ENCODE assay signal across 1 cellular context in the genomic region with DNA sequence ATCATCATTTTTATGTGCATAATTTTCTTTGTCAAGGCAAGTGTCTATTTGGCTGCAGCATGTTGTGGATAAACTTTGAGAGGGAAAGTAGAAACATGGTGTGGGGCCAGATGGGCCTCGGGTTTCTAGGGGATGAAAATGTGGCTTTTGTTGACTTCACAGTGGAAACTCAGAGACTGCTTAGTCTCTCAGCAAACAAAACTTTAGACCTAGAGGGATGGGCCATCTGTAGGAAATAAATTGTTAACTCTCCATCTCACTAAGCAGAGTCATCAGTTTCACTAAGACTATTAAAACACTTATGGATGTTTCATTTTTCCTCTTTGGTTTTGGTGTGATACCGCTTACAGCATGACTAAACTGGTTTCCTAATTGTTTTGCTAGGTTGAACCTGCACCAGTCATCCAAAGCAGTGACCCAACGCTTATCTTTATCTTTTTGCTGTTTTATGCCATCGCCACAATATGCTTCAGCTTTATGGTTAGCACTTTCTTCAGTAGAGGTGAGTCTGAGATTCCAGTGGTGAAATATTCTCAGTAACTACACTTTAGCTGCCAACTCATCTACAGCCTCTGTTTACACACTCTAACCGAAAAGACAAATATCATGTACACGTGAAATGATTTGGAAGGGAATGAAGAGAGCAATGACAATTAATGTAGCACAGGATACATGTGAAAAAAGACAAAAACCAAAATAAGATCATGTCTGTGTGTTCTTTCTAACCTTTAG.
A peak's percentile ranks its signal among the peaks of the same experiment; 100 is the strongest.
TF ChIP-seq lines count a peak whose summit lies in the region.

No MANE protein-coding gene starts in this region.

TF ChIP-seq in HepG2, 621 proteins besides CTCF, POLR2A, EP300 and RAD21 (continued from another document and continues in another):
- TF ChIP-seq GPN1 (CRISPR knock-in tag; IDR thresholded peaks at IDR 0.05; ENCODE audit: borderline replicate concordance) (no peak), NFRKB (IDR thresholded peaks at IDR 0.05) (no peak), RARA (CRISPR knock-in tag; IDR thresholded peaks at IDR 0.05) (peak; percentile 34; the same call in 1 of the 2 replicates), KDM2A (CRISPR knock-in tag; IDR thresholded peaks at IDR 0.05; ENCODE audit: borderline replicate concordance, low read depth) (no peak), BCLAF1 (IDR thresholded peaks at IDR 0.05) (no peak), KDM5B (CRISPR knock-in tag; IDR thresholded peaks at IDR 0.05; ENCODE audit: borderline replicate concordance) (no peak), RBAK (CRISPR knock-in tag; IDR thresholded peaks at IDR 0.05) (no peak), ZNF674 (CRISPR knock-in tag; IDR thresholded peaks at IDR 0.05; ENCODE audit: low read depth) (no peak), NCOA5 (CRISPR knock-in tag; IDR thresholded peaks at IDR 0.05) (no peak), TRIM24 (CRISPR knock-in tag; IDR thresholded peaks at IDR 0.05) (no peak), GTF2F1 (IDR thresholded peaks at IDR 0.05; ENCODE audit: low read length) (no peak), ZNF383 (CRISPR knock-in tag; IDR thresholded peaks at IDR 0.05; ENCODE audit: borderline replicate concordance) (no peak), TAF1 (CRISPR knock-in tag; IDR thresholded peaks at IDR 0.05) (no peak), ZNF12 (CRISPR knock-in tag; IDR thresholded peaks at IDR 0.05) (no peak), ZNF703 (CRISPR knock-in tag; IDR thresholded peaks at IDR 0.05; ENCODE audit: borderline replicate concordance) (no peak), CHD2 (IDR thresholded peaks at IDR 0.05; ENCODE audit: low read depth, low read length) (no peak), ZFP37 (CRISPR knock-in tag; IDR thresholded peaks at IDR 0.05; ENCODE audit: borderline replicate concordance) (0 out of 2 replicates have a peak, but pooled peaks have one; percentile 6), ASH2L (IDR thresholded peaks at IDR 0.05; ENCODE audit: insufficient read length, low read depth, low read length) (peak; percentile 20), SP4 (CRISPR knock-in tag; IDR thresholded peaks at IDR 0.05) (no peak), HNF1A (IDR thresholded peaks at IDR 0.05; ENCODE audit: low read depth) (peak; percentile 39; the same call in 1 of the 2 replicates), HNF1A (CRISPR knock-in tag; IDR thresholded peaks at IDR 0.05; ENCODE audit: borderline replicate concordance) (peak; percentile 55; the same call in 1 of the 2 replicates), HHEX (CRISPR knock-in tag; IDR thresholded peaks at IDR 0.05) (no peak), ZNF24 (IDR thresholded peaks at IDR 0.05) (no peak), ZFYVE20 (CRISPR knock-in tag; IDR thresholded peaks at IDR 0.05; ENCODE audit: borderline replicate concordance, low read depth) (no peak), ZNF557 (CRISPR knock-in tag; IDR thresholded peaks at IDR 0.05) (no peak), PHF5A (CRISPR knock-in tag; IDR thresholded peaks at IDR 0.05; ENCODE audit: low read depth, unreplicated experiment) (peak; percentile 34), TEAD2 (CRISPR knock-in tag; IDR thresholded peaks at IDR 0.05) (no peak), AHR (CRISPR knock-in tag; IDR thresholded peaks at IDR 0.05) (no peak; the same call in 1 of the 2 replicates), XRCC5 (optimal IDR thresholded peaks at IDR 0.05; ENCODE audit: low read length) (no peak), ZBTB38 (CRISPR knock-in tag; IDR thresholded peaks at IDR 0.05) (no peak), ADNP (CRISPR knock-in tag; IDR thresholded peaks at IDR 0.05) (no peak), ZNF598 (CRISPR knock-in tag; IDR thresholded peaks at IDR 0.05; ENCODE audit: borderline replicate concordance) (no peak), NFIC (IDR thresholded peaks at IDR 0.05; ENCODE audit: low read length) (peak; percentile 67), ZNF619 (CRISPR knock-in tag; IDR thresholded peaks at IDR 0.05) (no peak), FOXA3 (CRISPR knock-in tag; IDR thresholded peaks at IDR 0.05) (peak; percentile 75), IRF2 (CRISPR knock-in tag; IDR thresholded peaks at IDR 0.05) (peak; percentile 17; the same call in 1 of the 2 replicates), ATM (IDR thresholded peaks at IDR 0.05; ENCODE audit: borderline replicate concordance) (no peak), GZF1 (CRISPR knock-in tag; IDR thresholded peaks at IDR 0.05) (peak; percentile 63; the same call in 1 of the 2 replicates), MIXL1 (CRISPR knock-in tag; IDR thresholded peaks at IDR 0.05) (no peak), ZNF775 (CRISPR knock-in tag; IDR thresholded peaks at IDR 0.05; ENCODE audit: borderline replicate concordance) (no peak), TARDBP (CRISPR knock-in tag; IDR thresholded peaks at IDR 0.05) (peak; percentile 53; the same call in 1 of the 2 replicates), PITX1 (CRISPR knock-in tag; IDR thresholded peaks at IDR 0.05) (peak; percentile 90), RFX3 (CRISPR knock-in tag; IDR thresholded peaks at IDR 0.05) (no peak)
- TF ChIP-seq, protein P1, sequence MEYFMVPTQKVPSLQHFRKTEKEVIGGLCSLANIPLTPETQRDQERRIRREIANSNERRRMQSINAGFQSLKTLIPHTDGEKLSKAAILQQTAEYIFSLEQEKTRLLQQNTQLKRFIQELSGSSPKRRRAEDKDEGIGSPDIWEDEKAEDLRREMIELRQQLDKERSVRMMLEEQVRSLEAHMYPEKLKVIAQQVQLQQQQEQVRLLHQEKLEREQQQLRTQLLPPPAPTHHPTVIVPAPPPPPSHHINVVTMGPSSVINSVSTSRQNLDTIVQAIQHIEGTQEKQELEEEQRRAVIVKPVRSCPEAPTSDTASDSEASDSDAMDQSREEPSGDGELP (IDR thresholded peaks at IDR 0.05; ENCODE audit: borderline replicate concordance, low read depth), result no peak
- TF ChIP-seq, protein P2, sequence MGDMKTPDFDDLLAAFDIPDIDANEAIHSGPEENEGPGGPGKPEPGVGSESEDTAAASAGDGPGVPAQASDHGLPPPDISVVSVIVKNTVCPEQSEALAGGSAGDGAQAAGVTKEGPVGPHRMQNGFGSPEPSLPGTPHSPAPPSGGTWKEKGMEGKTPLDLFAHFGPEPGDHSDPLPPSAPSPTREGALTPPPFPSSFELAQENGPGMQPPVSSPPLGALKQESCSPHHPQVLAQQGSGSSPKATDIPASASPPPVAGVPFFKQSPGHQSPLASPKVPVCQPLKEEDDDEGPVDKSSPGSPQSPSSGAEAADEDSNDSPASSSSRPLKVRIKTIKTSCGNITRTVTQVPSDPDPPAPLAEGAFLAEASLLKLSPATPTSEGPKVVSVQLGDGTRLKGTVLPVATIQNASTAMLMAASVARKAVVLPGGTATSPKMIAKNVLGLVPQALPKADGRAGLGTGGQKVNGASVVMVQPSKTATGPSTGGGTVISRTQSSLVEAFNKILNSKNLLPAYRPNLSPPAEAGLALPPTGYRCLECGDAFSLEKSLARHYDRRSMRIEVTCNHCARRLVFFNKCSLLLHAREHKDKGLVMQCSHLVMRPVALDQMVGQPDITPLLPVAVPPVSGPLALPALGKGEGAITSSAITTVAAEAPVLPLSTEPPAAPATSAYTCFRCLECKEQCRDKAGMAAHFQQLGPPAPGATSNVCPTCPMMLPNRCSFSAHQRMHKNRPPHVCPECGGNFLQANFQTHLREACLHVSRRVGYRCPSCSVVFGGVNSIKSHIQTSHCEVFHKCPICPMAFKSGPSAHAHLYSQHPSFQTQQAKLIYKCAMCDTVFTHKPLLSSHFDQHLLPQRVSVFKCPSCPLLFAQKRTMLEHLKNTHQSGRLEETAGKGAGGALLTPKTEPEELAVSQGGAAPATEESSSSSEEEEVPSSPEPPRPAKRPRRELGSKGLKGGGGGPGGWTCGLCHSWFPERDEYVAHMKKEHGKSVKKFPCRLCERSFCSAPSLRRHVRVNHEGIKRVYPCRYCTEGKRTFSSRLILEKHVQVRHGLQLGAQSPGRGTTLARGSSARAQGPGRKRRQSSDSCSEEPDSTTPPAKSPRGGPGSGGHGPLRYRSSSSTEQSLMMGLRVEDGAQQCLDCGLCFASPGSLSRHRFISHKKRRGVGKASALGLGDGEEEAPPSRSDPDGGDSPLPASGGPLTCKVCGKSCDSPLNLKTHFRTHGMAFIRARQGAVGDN (CRISPR knock-in tag; IDR thresholded peaks at IDR 0.05), result no peak
- TF ChIP-seq, protein P3, sequence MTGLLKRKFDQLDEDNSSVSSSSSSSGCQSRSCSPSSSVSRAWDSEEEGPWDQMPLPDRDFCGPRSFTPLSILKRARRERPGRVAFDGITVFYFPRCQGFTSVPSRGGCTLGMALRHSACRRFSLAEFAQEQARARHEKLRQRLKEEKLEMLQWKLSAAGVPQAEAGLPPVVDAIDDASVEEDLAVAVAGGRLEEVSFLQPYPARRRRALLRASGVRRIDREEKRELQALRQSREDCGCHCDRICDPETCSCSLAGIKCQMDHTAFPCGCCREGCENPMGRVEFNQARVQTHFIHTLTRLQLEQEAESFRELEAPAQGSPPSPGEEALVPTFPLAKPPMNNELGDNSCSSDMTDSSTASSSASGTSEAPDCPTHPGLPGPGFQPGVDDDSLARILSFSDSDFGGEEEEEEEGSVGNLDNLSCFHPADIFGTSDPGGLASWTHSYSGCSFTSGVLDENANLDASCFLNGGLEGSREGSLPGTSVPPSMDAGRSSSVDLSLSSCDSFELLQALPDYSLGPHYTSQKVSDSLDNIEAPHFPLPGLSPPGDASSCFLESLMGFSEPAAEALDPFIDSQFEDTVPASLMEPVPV (CRISPR knock-in tag; IDR thresholded peaks at IDR 0.05), result no peak; the same call in 1 of the 2 replicates
- TF ChIP-seq, protein P4, sequence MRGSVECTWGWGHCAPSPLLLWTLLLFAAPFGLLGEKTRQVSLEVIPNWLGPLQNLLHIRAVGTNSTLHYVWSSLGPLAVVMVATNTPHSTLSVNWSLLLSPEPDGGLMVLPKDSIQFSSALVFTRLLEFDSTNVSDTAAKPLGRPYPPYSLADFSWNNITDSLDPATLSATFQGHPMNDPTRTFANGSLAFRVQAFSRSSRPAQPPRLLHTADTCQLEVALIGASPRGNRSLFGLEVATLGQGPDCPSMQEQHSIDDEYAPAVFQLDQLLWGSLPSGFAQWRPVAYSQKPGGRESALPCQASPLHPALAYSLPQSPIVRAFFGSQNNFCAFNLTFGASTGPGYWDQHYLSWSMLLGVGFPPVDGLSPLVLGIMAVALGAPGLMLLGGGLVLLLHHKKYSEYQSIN (CRISPR knock-in tag; IDR thresholded peaks at IDR 0.05; ENCODE audit: borderline replicate concordance), result no peak
- TF ChIP-seq, protein P5, sequence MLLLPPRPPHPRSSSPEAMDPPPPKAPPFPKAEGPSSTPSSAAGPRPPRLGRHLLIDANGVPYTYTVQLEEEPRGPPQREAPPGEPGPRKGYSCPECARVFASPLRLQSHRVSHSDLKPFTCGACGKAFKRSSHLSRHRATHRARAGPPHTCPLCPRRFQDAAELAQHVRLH (CRISPR knock-in tag; IDR thresholded peaks at IDR 0.05; ENCODE audit: borderline replicate concordance, low read depth), result no peak
- TF ChIP-seq, protein P6, sequence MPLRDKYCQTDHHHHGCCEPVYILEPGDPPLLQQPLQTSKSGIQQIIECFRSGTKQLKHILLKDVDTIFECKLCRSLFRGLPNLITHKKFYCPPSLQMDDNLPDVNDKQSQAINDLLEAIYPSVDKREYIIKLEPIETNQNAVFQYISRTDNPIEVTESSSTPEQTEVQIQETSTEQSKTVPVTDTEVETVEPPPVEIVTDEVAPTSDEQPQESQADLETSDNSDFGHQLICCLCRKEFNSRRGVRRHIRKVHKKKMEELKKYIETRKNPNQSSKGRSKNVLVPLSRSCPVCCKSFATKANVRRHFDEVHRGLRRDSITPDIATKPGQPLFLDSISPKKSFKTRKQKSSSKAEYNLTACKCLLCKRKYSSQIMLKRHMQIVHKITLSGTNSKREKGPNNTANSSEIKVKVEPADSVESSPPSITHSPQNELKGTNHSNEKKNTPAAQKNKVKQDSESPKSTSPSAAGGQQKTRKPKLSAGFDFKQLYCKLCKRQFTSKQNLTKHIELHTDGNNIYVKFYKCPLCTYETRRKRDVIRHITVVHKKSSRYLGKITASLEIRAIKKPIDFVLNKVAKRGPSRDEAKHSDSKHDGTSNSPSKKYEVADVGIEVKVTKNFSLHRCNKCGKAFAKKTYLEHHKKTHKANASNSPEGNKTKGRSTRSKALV (CRISPR knock-in tag; IDR thresholded peaks at IDR 0.05), result peak; percentile 84; the same call in 1 of the 2 replicates
